2 cellular contexts compared by ENCODE assay signal in genomic region chr18:78713064-78713463, GRCh38.
TF ChIP-seq lines count a peak whose summit lies in the region.

No MANE protein-coding gene starts in this region.

TF ChIP-seq in GM23338, 12 proteins besides CTCF, POLR2A, EP300 and RAD21:
- TF ChIP-seq, protein P1, sequence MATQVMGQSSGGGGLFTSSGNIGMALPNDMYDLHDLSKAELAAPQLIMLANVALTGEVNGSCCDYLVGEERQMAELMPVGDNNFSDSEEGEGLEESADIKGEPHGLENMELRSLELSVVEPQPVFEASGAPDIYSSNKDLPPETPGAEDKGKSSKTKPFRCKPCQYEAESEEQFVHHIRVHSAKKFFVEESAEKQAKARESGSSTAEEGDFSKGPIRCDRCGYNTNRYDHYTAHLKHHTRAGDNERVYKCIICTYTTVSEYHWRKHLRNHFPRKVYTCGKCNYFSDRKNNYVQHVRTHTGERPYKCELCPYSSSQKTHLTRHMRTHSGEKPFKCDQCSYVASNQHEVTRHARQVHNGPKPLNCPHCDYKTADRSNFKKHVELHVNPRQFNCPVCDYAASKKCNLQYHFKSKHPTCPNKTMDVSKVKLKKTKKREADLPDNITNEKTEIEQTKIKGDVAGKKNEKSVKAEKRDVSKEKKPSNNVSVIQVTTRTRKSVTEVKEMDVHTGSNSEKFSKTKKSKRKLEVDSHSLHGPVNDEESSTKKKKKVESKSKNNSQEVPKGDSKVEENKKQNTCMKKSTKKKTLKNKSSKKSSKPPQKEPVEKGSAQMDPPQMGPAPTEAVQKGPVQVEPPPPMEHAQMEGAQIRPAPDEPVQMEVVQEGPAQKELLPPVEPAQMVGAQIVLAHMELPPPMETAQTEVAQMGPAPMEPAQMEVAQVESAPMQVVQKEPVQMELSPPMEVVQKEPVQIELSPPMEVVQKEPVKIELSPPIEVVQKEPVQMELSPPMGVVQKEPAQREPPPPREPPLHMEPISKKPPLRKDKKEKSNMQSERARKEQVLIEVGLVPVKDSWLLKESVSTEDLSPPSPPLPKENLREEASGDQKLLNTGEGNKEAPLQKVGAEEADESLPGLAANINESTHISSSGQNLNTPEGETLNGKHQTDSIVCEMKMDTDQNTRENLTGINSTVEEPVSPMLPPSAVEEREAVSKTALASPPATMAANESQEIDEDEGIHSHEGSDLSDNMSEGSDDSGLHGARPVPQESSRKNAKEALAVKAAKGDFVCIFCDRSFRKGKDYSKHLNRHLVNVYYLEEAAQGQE (IDR thresholded peaks at IDR 0.05; ENCODE audit: unreplicated experiment) = peak; percentile 94
- no peak for TF ChIP-seq EZH2phosphoT487 (IDR thresholded peaks at IDR 0.05; ENCODE audit: unreplicated experiment)
- TF ChIP-seq JUNB (IDR thresholded peaks at IDR 0.05; ENCODE audit: unreplicated experiment) = no peak
- no peak for TF ChIP-seq EZH2 (IDR thresholded peaks at IDR 0.05; ENCODE audit: low read depth, unreplicated experiment)
- no peak for TF ChIP-seq CREB1 (CRISPR knock-in tag; IDR thresholded peaks at IDR 0.05; ENCODE audit: low read depth)
TF ChIP-seq in GM23338: peak in this region for 1.

TF ChIP-seq in K562, 482 proteins besides CTCF, POLR2A, EP300 and RAD21 (continued from another document):
- TF ChIP-seq NR0B1 (IDR thresholded peaks at IDR 0.05; ENCODE audit: partially characterized antibody) = no peak
- TF ChIP-seq TCF7L2 (IDR thresholded peaks at IDR 0.05; ENCODE audit: low read depth, low read length) = no peak
- TF ChIP-seq RFX5 (IDR thresholded peaks at IDR 0.05; ENCODE audit: low read depth, low read length) = no peak
- TF ChIP-seq MIER1 (IDR thresholded peaks at IDR 0.05; ENCODE audit: low read depth) = peak; percentile 79; the same call in 1 of the 2 replicates
- TF ChIP-seq EHMT2 (IDR thresholded peaks at IDR 0.05) = peak; percentile 90
- TF ChIP-seq BRD9 (IDR thresholded peaks at IDR 0.05; ENCODE audit: low read depth, partially characterized antibody) = no peak
- no peak for TF ChIP-seq SP1 (CRISPR knock-in tag; IDR thresholded peaks at IDR 0.05)
